In genomic region chr13:73335938-73336337, GRCh38 we compare ENCODE assay signal across 27 cellular contexts.
A peak's percentile ranks its signal among the peaks of the same experiment; 100 is the strongest.
DNase-seq lines count a peak whose midpoint lies in the region; ATAC-seq and TF ChIP-seq lines count a peak whose summit lies in the region.
"Had no signal": no experiment of that assay in that cellular context is flagged by ENCODE, and none has a peak within 500 bp of the region (broad histone marks: within the 10 kb centered on the region; RNA-seq: fewer than 3 reads in every experiment).

No MANE protein-coding gene starts in this region.

- H3K4me2 ChIP-seq in HCT116 (ENCODE audit: low read length): peak overlapping the region; percentile 63

- H3K4me1 ChIP-seq in HCT116 (ENCODE audit: control insufficient read depth in 1 of 2, insufficient read depth in 2 of 2, low read length in 2 of 2): peaks cover 9 to 41% of the 10 kb centered on the region in 2 experiments
- H3K4me1 ChIP-seq in foreskin keratinocyte: peaks cover 68% of the 10 kb centered on the region
- H3K4me1 ChIP-seq in stomach: no peaks in the 10 kb centered on the region
- H3K4me1 ChIP-seq in ovary (ENCODE audit: insufficient read depth): no peaks in the 10 kb centered on the region
- H3K4me1 ChIP-seq: ascending aorta, right atrium auricular region, thyroid gland had no signal

- peak overlapping the region; percentile 43 for H3K9ac ChIP-seq in HCT116 (ENCODE audit: low read length)

- H3K4me3 ChIP-seq in HCT116 (replicated peaks in 1 of 2; ENCODE audit: low read depth in 1 of 2, low read length in 2 of 2): no peak overlapping the region
- no peak overlapping the region for H3K4me3 ChIP-seq in stomach
- H3K4me3 ChIP-seq in ovary: no peak overlapping the region
- H3K4me3 ChIP-seq: ascending aorta; BLaER1 treated with 17β-estradiol and CSF1 and Interleukin-3, amounts not matched to agents 10 nM and 100 nM; coronary artery; right atrium auricular region; thyroid gland had no signal

- peak; percentile 34; the same call in 1 of the 2 replicates for ATAC-seq in HCT116
- no peak for ATAC-seq in foreskin keratinocyte

- H3K27ac ChIP-seq in HCT116 (ENCODE audit: low read depth, low read length) (peak overlapping the region; percentile 59), foreskin keratinocyte (peak overlapping the region; percentile 98), stomach (peak overlapping the region in 4 of 5 donors; percentile 26 to 74 (median 55)), ovary (no peak overlapping the region)
- H3K27ac ChIP-seq: ascending aorta, coronary artery, right atrium auricular region, thyroid gland had no signal

- POLR2A ChIA-PET in HCT116 (lab: Charles Lee): no interaction called here

- BruUV-seq in HCT116 (replicated peaks; lab: Mats Ljungman, UMichigan): no TSS peak

- no peak for TF ChIP-seq EP300 in stomach (IDR thresholded peaks at IDR 0.05)
- TF ChIP-seq EP300 in ovary (IDR thresholded peaks at IDR 0.05): no peak

- no peak for TF ChIP-seq RAD21 in HCT116 (IDR thresholded peaks at IDR 0.05; ENCODE audit: low read depth)

- intact Hi-C loops in HCT116 (cut with micrococcal nuclease) (no loop called here), stomach (cut with DNase I; ENCODE audit: low total_unique reads) (no loop called here), ovary (cut with DNase I) (no loop called here)

- RAD21 ChIA-PET in HCT116 (lab: Charles Lee; ENCODE audit: low non-redundant PET in 1 of 2, low total read pairs in 2 of 2, uncharacterized antibody in 2 of 2, unreplicated experiment in 2 of 2): no interaction called here

- no peak for TF ChIP-seq CTCF in HCT116 (IDR thresholded peaks at IDR 0.05 in 2 of 3, conservative IDR thresholded peaks at IDR 0.05 in 1 of 3; ENCODE audit: borderline replicate concordance in 1 of 3, insufficient read depth in 1 of 3, low read depth in 2 of 3, low read length in 2 of 3)
- TF ChIP-seq CTCF in foreskin keratinocyte (conservative IDR thresholded peaks at IDR 0.05): no peak
- TF ChIP-seq CTCF in stomach (IDR thresholded peaks at IDR 0.05): no peak
- TF ChIP-seq CTCF in ovary (IDR thresholded peaks at IDR 0.05): no peak

- CTCF ChIA-PET in HCT116 (lab: Charles Lee): no interaction called here

- TF ChIP-seq POLR2A in HCT116 (IDR thresholded peaks at IDR 0.05; ENCODE audit: borderline replicate concordance, extremely low read depth, insufficient read depth, insufficient read length) (no peak), stomach (IDR thresholded peaks at IDR 0.05) (no peak), ovary (IDR thresholded peaks at IDR 0.05) (no peak)

- peak overlapping the region; percentile 94 for H2AFZ ChIP-seq in HCT116 (ENCODE audit: low read depth, low read length, poor library complexity, severe bottlenecking)

- no peaks in the 10 kb centered on the region for H3K9me2 ChIP-seq in HCT116 (ENCODE audit: insufficient read depth)

- no peaks in the 10 kb centered on the region for H3K36me3 ChIP-seq in HCT116 (ENCODE audit: control insufficient read depth in 1 of 2, insufficient read depth in 2 of 2, low read length in 2 of 2)
- H3K36me3 ChIP-seq in stomach: no peaks in the 10 kb centered on the region
- H3K36me3 ChIP-seq in ovary: no peaks in the 10 kb centered on the region
- H3K36me3 ChIP-seq: ascending aorta; BLaER1 treated with 17β-estradiol and CSF1 and Interleukin-3, amounts not matched to agents 10 nM and 100 nM; right atrium auricular region; thyroid gland had no signal

- DNase-seq in HCT116 (ENCODE audit: low read depth, low spot score): no peak
- DNase-seq in amniotic epithelial cell (ENCODE audit: low read depth): peak; percentile 36
- peak in 1 of 2 donors; percentile 47 for DNase-seq in foreskin keratinocyte
- no peak for DNase-seq in stomach
- no peak for DNase-seq in ovary
- DNase-seq in effector CD4-positive, alpha-beta T cell: no peak
- DNase-seq in medulla oblongata (ENCODE audit: extremely low spot score): no peak
- DNase-seq: activated B cell treated with CpG ODN at 0.5 μM for 24 hours; activated CD4-positive, alpha-beta T cell treated with anti-CD3 and anti-CD28 coated beads, Interleukin-2, amount 10 ng/mL, durations not matched to agents 7 days and 5 days; activated gamma-delta T cell treated with Interleukin-2 at 50 U/mL for 16 hours; activated naive CD8-positive, alpha-beta T cell treated with anti-CD3 and anti-CD28 coated beads, Interleukin-2, amount 10 ng/mL, durations not matched to agents 7 days and 5 days; activated T-cell treated with anti-CD3 and anti-CD28 coated beads, Interleukin-2, amount 50 U/mL, for 4 hours; caudate nucleus; hippocampal formation; immature natural killer cell; Kasumi-1; mesendoderm; NCI-H1436; NCI-H748 treated with DMSO at 0.1 percent for 48 hours; stimulated activated CD4-positive, alpha-beta T cell treated with anti-CD3 and anti-CD28 coated beads, Interleukin-12 subunit alpha, Interleukin-12 subunit beta, amount 100 ng/mL, for 4 hours; stimulated activated CD4-positive, alpha-beta T cell treated with anti-CD3 and anti-CD28 coated beads, Interleukin-2, amount 100 ng/mL, for 48 hours; stimulated activated naive CD8-positive, alpha-beta T cell treated with anti-CD3 and anti-CD28 coated beads, Interleukin-15, amount 100 ng/mL, for 72 hours; thyroid gland had no signal

- H3K9me3 ChIP-seq in HCT116 (ENCODE audit: control insufficient read depth in 1 of 2, insufficient read depth in 1 of 2, low read depth in 1 of 2, low read length in 2 of 2) (no peaks in the 10 kb centered on the region), stomach (no peaks in the 10 kb centered on the region), ovary (no peaks in the 10 kb centered on the region)
- H3K9me3 ChIP-seq: ascending aorta, right atrium auricular region, thyroid gland had no signal

- no peaks in the 10 kb centered on the region for H3K27me3 ChIP-seq in HCT116 (ENCODE audit: insufficient read depth, low read length)
- H3K27me3 ChIP-seq in foreskin keratinocyte: no peaks in the 10 kb centered on the region
- H3K27me3 ChIP-seq in stomach: no peaks in the 10 kb centered on the region
- peaks cover 3% of the 10 kb centered on the region for H3K27me3 ChIP-seq in ovary
- H3K27me3 ChIP-seq: ascending aorta; BLaER1 treated with 17β-estradiol and CSF1 and Interleukin-3, amounts not matched to agents 10 nM and 100 nM; right atrium auricular region; thyroid gland had no signal

- no peaks in the 10 kb centered on the region for H3K79me2 ChIP-seq in HCT116 (ENCODE audit: insufficient read depth, low read length)

- H4K20me1 ChIP-seq in HCT116 (ENCODE audit: insufficient read depth): no peaks in the 10 kb centered on the region
- H4K20me1 ChIP-seq: BLaER1 treated with 17β-estradiol and CSF1 and Interleukin-3, amounts not matched to agents 10 nM and 100 nM had no signal

- 84 to 99% (median 95%) methylated on average over 7 of the region's 7 CpGs for WGBS in stomach, 5 donors
- WGBS in ovary, 3 donors: 92 to 95% (median 95%) methylated on average over 7 of the region's 7 CpGs

TF ChIP-seq in HCT116, 20 proteins besides CTCF, POLR2A, EP300 and RAD21:
- TF ChIP-seq ZBTB33 (IDR thresholded peaks at IDR 0.05; ENCODE audit: extremely low read depth, insufficient replicate concordance, low read length) (no peak), CEBPB (IDR thresholded peaks at IDR 0.05; ENCODE audit: low read depth) (peak; percentile 48; the same call in 1 of the 2 replicates), SP1 (IDR thresholded peaks at IDR 0.05; ENCODE audit: low read depth) (no peak), ZFX (IDR thresholded peaks at IDR 0.05) (peak; percentile 58; the same call in 1 of the 2 replicates)

Comparison
In these comparisons a context has a peak if more than half of its experiments do, and no peak if none do; other contexts are left out.
1. H3K27ac ChIP-seq: peak in HCT116 (single experiment), foreskin keratinocyte (single experiment) and stomach (4 of 5); none in ovary (0 of 2).